ENCODE assay signal across 1 cellular context in the genomic region with DNA sequence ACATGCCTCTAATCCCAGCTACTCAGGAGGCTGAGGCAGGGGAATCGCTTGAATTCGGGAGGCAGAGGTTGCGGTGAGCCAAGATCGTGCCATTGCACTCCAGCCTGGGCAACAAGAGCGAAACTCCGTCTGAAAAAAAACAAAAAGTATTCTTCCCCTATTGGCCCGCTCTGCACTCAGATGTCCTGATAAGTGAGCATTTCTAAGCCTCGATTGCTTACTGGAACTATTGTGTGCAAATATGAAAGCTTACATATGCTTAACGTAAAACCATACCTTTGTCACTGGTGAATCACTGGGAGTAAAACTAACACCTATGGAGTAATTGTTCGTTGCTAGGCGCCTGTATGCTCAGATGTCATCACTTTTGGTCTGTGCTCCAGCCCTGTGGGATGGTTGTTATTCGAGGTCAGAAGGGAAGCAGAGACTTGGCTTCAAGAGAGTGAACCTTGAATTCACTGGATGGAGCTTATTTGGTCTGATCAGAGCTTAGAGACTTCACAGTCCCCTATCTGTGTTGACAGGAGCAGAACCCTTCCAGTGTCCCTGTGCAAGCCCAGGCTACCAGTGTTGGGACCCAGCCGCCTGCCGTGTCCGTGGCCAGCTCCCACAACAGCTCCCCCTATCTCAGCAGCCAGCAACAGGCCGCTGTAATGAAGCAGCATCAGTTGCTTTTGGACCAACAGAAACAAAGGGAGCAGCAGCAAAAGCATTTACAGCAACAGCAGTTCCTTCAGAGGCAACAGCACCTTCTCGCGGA.
TF ChIP-seq lines count a peak whose summit lies in the region.

No MANE protein-coding gene starts in this region.

TF ChIP-seq in HepG2, 621 proteins besides CTCF, POLR2A, EP300 and RAD21:
- peak; percentile 42; the same call in 1 of the 2 replicates for TF ChIP-seq ZBTB38 (CRISPR knock-in tag; IDR thresholded peaks at IDR 0.05)
- TF ChIP-seq, protein P1, sequence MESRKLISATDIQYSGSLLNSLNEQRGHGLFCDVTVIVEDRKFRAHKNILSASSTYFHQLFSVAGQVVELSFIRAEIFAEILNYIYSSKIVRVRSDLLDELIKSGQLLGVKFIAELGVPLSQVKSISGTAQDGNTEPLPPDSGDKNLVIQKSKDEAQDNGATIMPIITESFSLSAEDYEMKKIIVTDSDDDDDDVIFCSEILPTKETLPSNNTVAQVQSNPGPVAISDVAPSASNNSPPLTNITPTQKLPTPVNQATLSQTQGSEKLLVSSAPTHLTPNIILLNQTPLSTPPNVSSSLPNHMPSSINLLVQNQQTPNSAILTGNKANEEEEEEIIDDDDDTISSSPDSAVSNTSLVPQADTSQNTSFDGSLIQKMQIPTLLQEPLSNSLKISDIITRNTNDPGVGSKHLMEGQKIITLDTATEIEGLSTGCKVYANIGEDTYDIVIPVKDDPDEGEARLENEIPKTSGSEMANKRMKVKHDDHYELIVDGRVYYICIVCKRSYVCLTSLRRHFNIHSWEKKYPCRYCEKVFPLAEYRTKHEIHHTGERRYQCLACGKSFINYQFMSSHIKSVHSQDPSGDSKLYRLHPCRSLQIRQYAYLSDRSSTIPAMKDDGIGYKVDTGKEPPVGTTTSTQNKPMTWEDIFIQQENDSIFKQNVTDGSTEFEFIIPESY (CRISPR knock-in tag; IDR thresholded peaks at IDR 0.05): peak; percentile 56
- peak; percentile 16; the same call in 1 of the 2 replicates for TF ChIP-seq STAG1 (CRISPR knock-in tag; IDR thresholded peaks at IDR 0.05)
- no peak for TF ChIP-seq SYNCRIP (IDR thresholded peaks at IDR 0.05; ENCODE audit: insufficient read depth, low read depth, low read length)
